Comparison of ENCODE assay signal across 20 cellular contexts in genomic region chr16:25073849-25074248, GRCh38.
"Had no signal": no experiment of that assay in that cellular context is flagged by ENCODE, and none has a peak within 500 bp of the region (broad histone marks: within the 10 kb centered on the region; RNA-seq: fewer than 3 reads in every experiment).

No MANE protein-coding gene starts in this region.

- H3K9me3 ChIP-seq: heart right ventricle, pancreas, tibial artery, upper lobe of left lung, uterus had no signal

- H3K36me3 Mint-ChIP-seq: mesothelial cell of epicardium had no signal

- DNase-seq: cortex of kidney; dorsolateral prefrontal cortex; effector CD8-positive, alpha-beta T cell; foreskin melanocyte; heart right ventricle; hypothalamus; kidney glomerular epithelial cell; mammary epithelial cell; occipital lobe; pancreas; right cardiac atrium; stimulated activated CD4-positive, alpha-beta T cell treated with anti-CD3 and anti-CD28 coated beads, Interleukin-2, amount 100 ng/mL, for 48 hours; tibial artery; upper lobe of left lung; uterus had no signal

- H3K27me3 Mint-ChIP-seq: stimulated activated naive CD8-positive, alpha-beta T cell treated with anti-CD3 and anti-CD28 coated beads, Interleukin-15, Interleukin-2, amounts not matched to agents 100 ng/mL and 50 ng/mL, for 24 hours had no signal

- H3K9me3 Mint-ChIP-seq: nephron; stimulated activated naive CD8-positive, alpha-beta T cell treated with anti-CD3 and anti-CD28 coated beads, Interleukin-15, Interleukin-2, amounts not matched to agents 100 ng/mL and 50 ng/mL, for 24 hours had no signal

- H3K4me3 Mint-ChIP-seq: mesothelial cell of epicardium; nephron; stimulated activated naive CD8-positive, alpha-beta T cell treated with anti-CD3 and anti-CD28 coated beads, Interleukin-15, Interleukin-2, amounts not matched to agents 100 ng/mL and 50 ng/mL, for 24 hours had no signal

- H3K27me3 ChIP-seq: dorsolateral prefrontal cortex, heart right ventricle, pancreas, tibial artery, upper lobe of left lung, uterus had no signal

- H3K4me2 ChIP-seq: smooth muscle cell had no signal

- H3K4me3 ChIP-seq: dorsolateral prefrontal cortex, heart right ventricle, pancreas, smooth muscle cell, tibial artery, upper lobe of left lung, uterus had no signal

- ATAC-seq: heart right ventricle, pancreas, right cardiac atrium had no signal

- H3K4me1 Mint-ChIP-seq: mesothelial cell of epicardium, nephron had no signal

- H3K27ac Mint-ChIP-seq: mesothelial cell of epicardium; nephron; progenitor cell of endocrine pancreas; stimulated activated naive CD8-positive, alpha-beta T cell treated with anti-CD3 and anti-CD28 coated beads, Interleukin-15, Interleukin-2, amounts not matched to agents 100 ng/mL and 50 ng/mL, for 24 hours had no signal

- H3K27ac ChIP-seq: dorsolateral prefrontal cortex, heart right ventricle, pancreas, tibial artery, upper lobe of left lung, uterus had no signal

- H3K36me3 ChIP-seq: heart right ventricle, pancreas, tibial artery, upper lobe of left lung, uterus had no signal

- H3K4me1 ChIP-seq: heart right ventricle, tibial artery, upper lobe of left lung, uterus had no signal
